8 cellular contexts compared by ENCODE assay signal in genomic region chr5:36606052-36606436, GRCh38. TPM values are rescaled to one million over a fixed set of nuclear protein-coding genes. Genes with fewer than 3 reads are reported as not detected.
A peak's percentile ranks its signal among the peaks of the same experiment; 100 is the strongest.
DNase-seq lines count a peak whose midpoint lies in the region; ATAC-seq and TF ChIP-seq lines count a peak whose summit lies in the region.

No MANE protein-coding gene starts in this region.

- no peak for DNase-seq in stomach
- DNase-seq in ecto neural progenitor cell (ENCODE audit: low spot score) = no peak
- DNase-seq in stimulated activated CD4-positive, alpha-beta T cell treated with anti-CD3 and anti-CD28 coated beads, Interleukin-4, amount 100 ng/mL, for 4 hours = no peak

- H3K9me3 Mint-ChIP-seq in activated naive CD8-positive, alpha-beta T cell (ENCODE audit: low read depth) = no peaks in the 10 kb centered on the region

- H3K4me3 ChIP-seq in iPS-18c (ENCODE audit: insufficient read depth, low read depth, low read length) (peak overlapping the region; percentile 64; the same call in 1 of the 2 replicates), stomach (peak overlapping the region; percentile 43 to 54 (median 50))

- peak overlapping the region; percentile 84 for H3K27ac Mint-ChIP-seq in activated naive CD8-positive, alpha-beta T cell

- intact Hi-C loops in stomach (cut with DNase I; ENCODE audit: low total_unique reads) = no loop called here

- no peaks in the 10 kb centered on the region for H3K36me3 Mint-ChIP-seq in activated naive CD8-positive, alpha-beta T cell

- peaks cover 30% of the 10 kb centered on the region for H3K27me3 Mint-ChIP-seq in activated naive CD8-positive, alpha-beta T cell

- H3K36me3 ChIP-seq in stomach = no peaks in the 10 kb centered on the region

- no peak for TF ChIP-seq POLR2A in stomach (IDR thresholded peaks at IDR 0.05)

- no peaks in the 10 kb centered on the region for H3K27me3 ChIP-seq in stomach

- peak overlapping the region in 3 of 5 donors; percentile 46 to 65 (median 52) for H3K27ac ChIP-seq in stomach

- no peak for TF ChIP-seq EP300 in stomach (IDR thresholded peaks at IDR 0.05)

- H3K4me1 Mint-ChIP-seq in activated naive CD8-positive, alpha-beta T cell (ENCODE audit: low read depth) = peaks cover 18% of the 10 kb centered on the region

- no peaks in the 10 kb centered on the region for H3K9me3 ChIP-seq in iPS-18c (ENCODE audit: control insufficient read depth, insufficient read depth, low read length)
- H3K9me3 ChIP-seq in stomach = no peaks in the 10 kb centered on the region

- 2 to 4% (median 3%) methylated on average over 11 of the region's 11 CpGs for WGBS in stomach, 5 donors

- peaks cover 0 to 23% (median 7%) of the 10 kb centered on the region in 4 donors for H3K4me1 ChIP-seq in stomach

- ATAC-seq in HG03045 (IDR thresholded peaks at IDR 0.05; ENCODE audit: unreplicated experiment) (peak; percentile 12), GM21447 (IDR thresholded peaks at IDR 0.05; ENCODE audit: unreplicated experiment) (no peak), GM19452 (IDR thresholded peaks at IDR 0.05; ENCODE audit: unreplicated experiment) (no peak)

- no peak for TF ChIP-seq CTCF in stomach (IDR thresholded peaks at IDR 0.05)

- peak overlapping the region; percentile 84 for H3K4me3 Mint-ChIP-seq in activated naive CD8-positive, alpha-beta T cell

RNA-seq across cellular contexts. Expression of gene SLC1A3, which starts 0.4 kb away (rescaled TPM):
- total RNA-seq in stomach = 10 to 100 TPM in 2 of 5 donors, 1 to 10 TPM in 2, under 1 TPM in 1; 0.87 to 29.7 (median 3.5) TPM
- polyA plus RNA-seq in stomach = 10 to 100 TPM in 1 of 3 donors, 1 to 10 TPM in 1, under 1 TPM in 1; 0.76 to 11.5 (median 2.4) TPM
